Comparison of ENCODE assay signal across 2 cellular contexts in genomic region chr7:5348134-5349004, GRCh38.
A peak's percentile ranks its signal among the peaks of the same experiment; 100 is the strongest.
TF ChIP-seq lines count a peak whose summit lies in the region.

No MANE protein-coding gene starts in this region.

TF ChIP-seq in K562, 482 proteins besides CTCF, POLR2A, EP300 and RAD21 (continued from another document):
- TF ChIP-seq, protein P1, sequence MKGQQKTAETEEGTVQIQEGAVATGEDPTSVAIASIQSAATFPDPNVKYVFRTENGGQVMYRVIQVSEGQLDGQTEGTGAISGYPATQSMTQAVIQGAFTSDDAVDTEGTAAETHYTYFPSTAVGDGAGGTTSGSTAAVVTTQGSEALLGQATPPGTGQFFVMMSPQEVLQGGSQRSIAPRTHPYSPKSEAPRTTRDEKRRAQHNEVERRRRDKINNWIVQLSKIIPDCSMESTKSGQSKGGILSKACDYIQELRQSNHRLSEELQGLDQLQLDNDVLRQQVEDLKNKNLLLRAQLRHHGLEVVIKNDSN (CRISPR knock-in tag; IDR thresholded peaks at IDR 0.05): peak; percentile 25; the same call in 1 of the 2 replicates

TF ChIP-seq in HepG2, 621 proteins besides CTCF, POLR2A, EP300 and RAD21:
- no peak for TF ChIP-seq RXRA (CRISPR knock-in tag; IDR thresholded peaks at IDR 0.05)
- TF ChIP-seq, protein P2, sequence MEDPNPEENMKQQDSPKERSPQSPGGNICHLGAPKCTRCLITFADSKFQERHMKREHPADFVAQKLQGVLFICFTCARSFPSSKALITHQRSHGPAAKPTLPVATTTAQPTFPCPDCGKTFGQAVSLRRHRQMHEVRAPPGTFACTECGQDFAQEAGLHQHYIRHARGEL (CRISPR knock-in tag; IDR thresholded peaks at IDR 0.05): no peak
- TF ChIP-seq ATM (IDR thresholded peaks at IDR 0.05; ENCODE audit: borderline replicate concordance): no peak
- TF ChIP-seq MED8 (CRISPR knock-in tag; IDR thresholded peaks at IDR 0.05; ENCODE audit: insufficient replicate concordance): no peak
- no peak for TF ChIP-seq ZNF281 (CRISPR knock-in tag; IDR thresholded peaks at IDR 0.05; ENCODE audit: borderline replicate concordance)
- no peak for TF ChIP-seq ISX (CRISPR knock-in tag; conservative IDR thresholded peaks at IDR 0.05)
- no peak for TF ChIP-seq KDM5A (IDR thresholded peaks at IDR 0.05; ENCODE audit: borderline replicate concordance, low read length)
- TF ChIP-seq AGO2 (optimal IDR thresholded peaks at IDR 0.05; ENCODE audit: low read depth, low read length): peak; percentile 37
- TF ChIP-seq, protein P3, sequence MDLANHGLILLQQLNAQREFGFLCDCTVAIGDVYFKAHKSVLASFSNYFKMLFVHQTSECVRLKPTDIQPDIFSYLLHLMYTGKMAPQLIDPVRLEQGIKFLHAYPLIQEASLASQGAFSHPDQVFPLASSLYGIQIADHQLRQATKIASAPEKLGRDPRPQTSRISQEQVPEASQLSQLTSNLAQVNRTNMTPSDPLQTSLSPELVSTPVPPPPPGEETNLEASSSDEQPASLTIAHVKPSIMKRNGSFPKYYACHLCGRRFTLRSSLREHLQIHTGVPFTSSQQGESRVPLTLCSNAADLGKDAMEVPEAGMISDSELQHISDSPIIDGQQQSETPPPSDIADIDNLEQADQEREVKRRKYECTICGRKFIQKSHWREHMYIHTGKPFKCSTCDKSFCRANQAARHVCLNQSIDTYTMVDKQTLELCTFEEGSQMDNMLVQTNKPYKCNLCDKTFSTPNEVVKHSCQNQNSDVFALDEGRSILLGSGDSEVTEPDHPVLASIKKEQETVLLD (CRISPR knock-in tag; IDR thresholded peaks at IDR 0.05; ENCODE audit: low read depth): no peak
- no peak for TF ChIP-seq ARID4A (CRISPR knock-in tag; IDR thresholded peaks at IDR 0.05; ENCODE audit: borderline replicate concordance)
- no peak for TF ChIP-seq TOE1 (CRISPR knock-in tag; IDR thresholded peaks at IDR 0.05)
- TF ChIP-seq PRDM4 (CRISPR knock-in tag; IDR thresholded peaks at IDR 0.05; ENCODE audit: borderline replicate concordance): no peak
- no peak for TF ChIP-seq PAX8 (CRISPR knock-in tag; IDR thresholded peaks at IDR 0.05; ENCODE audit: borderline replicate concordance)
- TF ChIP-seq ZNF710 (CRISPR knock-in tag; IDR thresholded peaks at IDR 0.05; ENCODE audit: borderline replicate concordance): no peak
- TF ChIP-seq RBM22 (optimal IDR thresholded peaks at IDR 0.05; ENCODE audit: low read length): peak; percentile 94
- no peak for TF ChIP-seq NFYB (CRISPR knock-in tag; IDR thresholded peaks at IDR 0.05)
